Comparison of ENCODE assay signal across 1 cellular context in genomic region chr3:52084954-52085730, GRCh38.
TF ChIP-seq lines count a peak whose summit lies in the region.

No MANE protein-coding gene starts in this region.

TF ChIP-seq in HepG2, 621 proteins besides CTCF, POLR2A, EP300 and RAD21:
- TF ChIP-seq STAG1 (CRISPR knock-in tag; IDR thresholded peaks at IDR 0.05) (peak; percentile 43), TFDP1 (CRISPR knock-in tag; IDR thresholded peaks at IDR 0.05; ENCODE audit: borderline replicate concordance) (no peak), SKI (IDR thresholded peaks at IDR 0.05; ENCODE audit: partially characterized antibody) (no peak), HNRNPL (IDR thresholded peaks at IDR 0.05; ENCODE audit: low read depth, low read length) (peak; percentile 53; the same call in 1 of the 2 replicates), MZF1 (CRISPR knock-in tag; IDR thresholded peaks at IDR 0.05; ENCODE audit: borderline replicate concordance) (no peak), DZIP1 (CRISPR knock-in tag; IDR thresholded peaks at IDR 0.05) (no peak)
TF ChIP-seq in HepG2: peak in this region for 2.
